17 cellular contexts compared by ENCODE assay signal in the genomic region with DNA sequence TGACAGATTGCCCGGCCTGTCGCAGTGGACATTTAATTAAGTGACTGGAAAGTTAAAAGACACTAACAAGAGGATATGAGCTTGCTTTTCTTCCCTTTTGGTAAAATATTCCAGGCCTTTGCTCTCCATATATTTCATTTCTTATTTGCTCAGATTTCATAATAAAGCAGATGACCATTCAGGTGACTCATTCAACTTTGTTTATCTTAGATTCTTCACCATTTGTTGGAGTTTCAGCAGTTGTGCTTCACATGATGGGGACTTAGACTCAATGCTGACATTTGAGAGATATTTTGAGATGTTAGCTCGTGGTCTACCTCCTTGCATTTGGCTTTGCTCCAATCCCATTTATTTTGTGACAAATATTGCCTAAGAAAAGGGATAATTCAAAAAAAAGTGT.
DNase-seq lines count a peak whose midpoint lies in the region; ATAC-seq and TF ChIP-seq lines count a peak whose summit lies in the region.
"Had no signal": no experiment of that assay in that cellular context is flagged by ENCODE, and none has a peak within 500 bp of the region (broad histone marks: within the 10 kb centered on the region; RNA-seq: fewer than 3 reads in every experiment).

No MANE protein-coding gene starts in this region.

- H3K4me2 ChIP-seq in mesendoderm (ENCODE audit: low read length), result no peak overlapping the region

- no peaks in the 10 kb centered on the region for H3K79me2 ChIP-seq in mesendoderm (ENCODE audit: control insufficient read depth, insufficient read depth, low read length)

- no peak overlapping the region for H2BK15ac ChIP-seq in mesendoderm (replicated peaks; ENCODE audit: low read depth)

- H2BK5ac ChIP-seq in mesendoderm (ENCODE audit: low read length), result no peak overlapping the region

- TF ChIP-seq CTCF in fibroblast of mammary gland (conservative IDR thresholded peaks at IDR 0.05; ENCODE audit: control insufficient read depth, insufficient read depth, low read depth, low read length) (no peak), GM13976 (IDR thresholded peaks at IDR 0.05; ENCODE audit: borderline replicate concordance, control extremely low read depth, extremely low read depth, insufficient read depth, missing control alignments) (no peak)

- no peaks in the 10 kb centered on the region for H3K27me3 ChIP-seq in mesendoderm (ENCODE audit: insufficient read depth, low read length, poor library complexity)

- in situ Hi-C loops in GM13976 (cut with MboI; ENCODE audit: low sequenced_read_pairs, unreplicated experiment), result no loop called here

- DNase-seq in ELR (ENCODE audit: low read depth), result peak; percentile 90
- DNase-seq in fibroblast of mammary gland (ENCODE audit: low read depth), result peak; percentile 95
- DNase-seq in renal cortical epithelial cell (ENCODE audit: low read depth), result peak; percentile 81
- no peak for DNase-seq in mesendoderm
- DNase-seq in GM13976 (ENCODE audit: low spot score), result no peak
- DNase-seq: activated CD4-positive, alpha-beta T cell treated with anti-CD3 and anti-CD28 coated beads, Interleukin-2, amount 10 ng/mL, durations not matched to agents 7 days and 5 days; CD4-positive, alpha-beta T cell; GDM1; islet precursor cell; NCI-H1417 treated with DMSO at 0.1 percent for 48 hours; NCI-H524 treated with DMSO at 0.1 percent for 48 hours; right cardiac atrium; RPMI8226 had no signal

- H2AK5ac ChIP-seq in mesendoderm (ENCODE audit: low read length), result no peak overlapping the region

- no peak overlapping the region for H2BK120ac ChIP-seq in mesendoderm (ENCODE audit: low read depth, low read length)

- no peaks in the 10 kb centered on the region for H3K4me1 ChIP-seq in mesendoderm (ENCODE audit: control insufficient read depth, low read depth, low read length)

- H3K23ac ChIP-seq in mesendoderm (ENCODE audit: low read length), result no peak overlapping the region

- H3K18ac ChIP-seq in mesendoderm (ENCODE audit: low read length), result no peak overlapping the region

- no peak overlapping the region for H3K4ac ChIP-seq in mesendoderm (ENCODE audit: low read depth, low read length)

- WGBS in mesendoderm (ENCODE audit: extremely low coverage, insufficient coverage, low lambda C conversion rate), result no CpG with 5 or more reads among the region's 3 CpGs

- H3K36me3 ChIP-seq in mesendoderm (ENCODE audit: control insufficient read depth, insufficient read depth, low read length), result no peaks in the 10 kb centered on the region

- H4K8ac ChIP-seq in mesendoderm (ENCODE audit: low read depth, low read length), result no peak overlapping the region

- no peak overlapping the region for H3K9ac ChIP-seq in mesendoderm (ENCODE audit: low read length)

- no peak overlapping the region for H3K27ac ChIP-seq in mesendoderm (ENCODE audit: low read depth, low read length)

- H4K5ac ChIP-seq in mesendoderm (ENCODE audit: low read length), result no peak overlapping the region

- no peak overlapping the region for H3K56ac ChIP-seq in mesendoderm (ENCODE audit: low read length)

- H3K79me1 ChIP-seq in mesendoderm (ENCODE audit: low read length), result no peaks in the 10 kb centered on the region

- ATAC-seq in SK-N-SH treated with all-trans-retinoic acid at 6 μM for 48 hours (peak; percentile 50; the same call in 2 of the 3 replicates), GM19351 (IDR thresholded peaks at IDR 0.05; ENCODE audit: unreplicated experiment) (no peak), GM18498 (IDR thresholded peaks at IDR 0.05; ENCODE audit: unreplicated experiment) (no peak)
- ATAC-seq: esophagus mucosa, right cardiac atrium had no signal

- H3K4me3 ChIP-seq in fibroblast of mammary gland (ENCODE audit: control insufficient read depth, low read depth, low read length) (no peak overlapping the region), mesendoderm (ENCODE audit: low read length) (no peak overlapping the region)

TF ChIP-seq in SK-N-SH treated with all-trans-retinoic acid at 6 μM for 48 hours, 23 proteins besides CTCF, POLR2A, EP300 and RAD21:
- TF ChIP-seq, protein P1, sequence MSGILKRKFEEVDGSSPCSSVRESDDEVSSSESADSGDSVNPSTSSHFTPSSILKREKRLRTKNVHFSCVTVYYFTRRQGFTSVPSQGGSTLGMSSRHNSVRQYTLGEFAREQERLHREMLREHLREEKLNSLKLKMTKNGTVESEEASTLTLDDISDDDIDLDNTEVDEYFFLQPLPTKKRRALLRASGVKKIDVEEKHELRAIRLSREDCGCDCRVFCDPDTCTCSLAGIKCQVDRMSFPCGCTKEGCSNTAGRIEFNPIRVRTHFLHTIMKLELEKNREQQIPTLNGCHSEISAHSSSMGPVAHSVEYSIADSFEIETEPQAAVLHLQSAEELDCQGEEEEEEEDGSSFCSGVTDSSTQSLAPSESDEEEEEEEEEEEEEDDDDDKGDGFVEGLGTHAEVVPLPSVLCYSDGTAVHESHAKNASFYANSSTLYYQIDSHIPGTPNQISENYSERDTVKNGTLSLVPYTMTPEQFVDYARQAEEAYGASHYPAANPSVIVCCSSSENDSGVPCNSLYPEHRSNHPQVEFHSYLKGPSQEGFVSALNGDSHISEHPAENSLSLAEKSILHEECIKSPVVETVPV (CRISPR knock-in tag; IDR thresholded peaks at IDR 0.05), result no peak
- TF ChIP-seq ZNF70 (CRISPR knock-in tag; IDR thresholded peaks at IDR 0.05) (no peak), TCF4 (CRISPR knock-in tag; IDR thresholded peaks at IDR 0.05; ENCODE audit: borderline replicate concordance) (no peak), BACH2 (CRISPR knock-in tag; IDR thresholded peaks at IDR 0.05; ENCODE audit: borderline replicate concordance) (no peak), ARNTL (CRISPR knock-in tag; IDR thresholded peaks at IDR 0.05; ENCODE audit: borderline replicate concordance, low read depth) (no peak), GLIS3 (CRISPR knock-in tag; IDR thresholded peaks at IDR 0.05) (no peak), RARB (CRISPR knock-in tag; IDR thresholded peaks at IDR 0.05) (no peak), ESRRG (CRISPR knock-in tag; IDR thresholded peaks at IDR 0.05) (no peak), ZNF565 (CRISPR knock-in tag; conservative IDR thresholded peaks at IDR 0.05; ENCODE audit: low read depth) (no peak), CSDC2 (CRISPR knock-in tag; IDR thresholded peaks at IDR 0.05) (no peak), SNAI2 (CRISPR knock-in tag; IDR thresholded peaks at IDR 0.05) (no peak)
- TF ChIP-seq, protein P2, sequence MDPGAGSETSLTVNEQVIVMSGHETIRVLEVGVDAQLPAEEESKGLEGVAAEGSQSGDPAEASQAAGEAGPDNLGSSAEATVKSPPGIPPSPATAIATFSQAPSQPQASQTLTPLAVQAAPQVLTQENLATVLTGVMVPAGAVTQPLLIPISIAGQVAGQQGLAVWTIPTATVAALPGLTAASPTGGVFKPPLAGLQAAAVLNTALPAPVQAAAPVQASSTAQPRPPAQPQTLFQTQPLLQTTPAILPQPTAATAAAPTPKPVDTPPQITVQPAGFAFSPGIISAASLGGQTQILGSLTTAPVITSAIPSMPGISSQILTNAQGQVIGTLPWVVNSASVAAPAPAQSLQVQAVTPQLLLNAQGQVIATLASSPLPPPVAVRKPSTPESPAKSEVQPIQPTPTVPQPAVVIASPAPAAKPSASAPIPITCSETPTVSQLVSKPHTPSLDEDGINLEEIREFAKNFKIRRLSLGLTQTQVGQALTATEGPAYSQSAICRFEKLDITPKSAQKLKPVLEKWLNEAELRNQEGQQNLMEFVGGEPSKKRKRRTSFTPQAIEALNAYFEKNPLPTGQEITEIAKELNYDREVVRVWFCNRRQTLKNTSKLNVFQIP (CRISPR knock-in tag; IDR thresholded peaks at IDR 0.05; ENCODE audit: borderline replicate concordance, low read depth), result no peak
- TF ChIP-seq, protein P3, sequence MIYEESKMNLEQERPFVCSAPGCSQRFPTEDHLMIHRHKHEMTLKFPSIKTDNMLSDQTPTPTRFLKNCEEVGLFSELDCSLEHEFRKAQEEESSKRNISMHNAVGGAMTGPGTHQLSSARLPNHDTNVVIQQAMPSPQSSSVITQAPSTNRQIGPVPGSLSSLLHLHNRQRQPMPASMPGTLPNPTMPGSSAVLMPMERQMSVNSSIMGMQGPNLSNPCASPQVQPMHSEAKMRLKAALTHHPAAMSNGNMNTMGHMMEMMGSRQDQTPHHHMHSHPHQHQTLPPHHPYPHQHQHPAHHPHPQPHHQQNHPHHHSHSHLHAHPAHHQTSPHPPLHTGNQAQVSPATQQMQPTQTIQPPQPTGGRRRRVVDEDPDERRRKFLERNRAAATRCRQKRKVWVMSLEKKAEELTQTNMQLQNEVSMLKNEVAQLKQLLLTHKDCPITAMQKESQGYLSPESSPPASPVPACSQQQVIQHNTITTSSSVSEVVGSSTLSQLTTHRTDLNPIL (CRISPR knock-in tag; IDR thresholded peaks at IDR 0.05; ENCODE audit: low read depth), result no peak
- TF ChIP-seq, protein P4, sequence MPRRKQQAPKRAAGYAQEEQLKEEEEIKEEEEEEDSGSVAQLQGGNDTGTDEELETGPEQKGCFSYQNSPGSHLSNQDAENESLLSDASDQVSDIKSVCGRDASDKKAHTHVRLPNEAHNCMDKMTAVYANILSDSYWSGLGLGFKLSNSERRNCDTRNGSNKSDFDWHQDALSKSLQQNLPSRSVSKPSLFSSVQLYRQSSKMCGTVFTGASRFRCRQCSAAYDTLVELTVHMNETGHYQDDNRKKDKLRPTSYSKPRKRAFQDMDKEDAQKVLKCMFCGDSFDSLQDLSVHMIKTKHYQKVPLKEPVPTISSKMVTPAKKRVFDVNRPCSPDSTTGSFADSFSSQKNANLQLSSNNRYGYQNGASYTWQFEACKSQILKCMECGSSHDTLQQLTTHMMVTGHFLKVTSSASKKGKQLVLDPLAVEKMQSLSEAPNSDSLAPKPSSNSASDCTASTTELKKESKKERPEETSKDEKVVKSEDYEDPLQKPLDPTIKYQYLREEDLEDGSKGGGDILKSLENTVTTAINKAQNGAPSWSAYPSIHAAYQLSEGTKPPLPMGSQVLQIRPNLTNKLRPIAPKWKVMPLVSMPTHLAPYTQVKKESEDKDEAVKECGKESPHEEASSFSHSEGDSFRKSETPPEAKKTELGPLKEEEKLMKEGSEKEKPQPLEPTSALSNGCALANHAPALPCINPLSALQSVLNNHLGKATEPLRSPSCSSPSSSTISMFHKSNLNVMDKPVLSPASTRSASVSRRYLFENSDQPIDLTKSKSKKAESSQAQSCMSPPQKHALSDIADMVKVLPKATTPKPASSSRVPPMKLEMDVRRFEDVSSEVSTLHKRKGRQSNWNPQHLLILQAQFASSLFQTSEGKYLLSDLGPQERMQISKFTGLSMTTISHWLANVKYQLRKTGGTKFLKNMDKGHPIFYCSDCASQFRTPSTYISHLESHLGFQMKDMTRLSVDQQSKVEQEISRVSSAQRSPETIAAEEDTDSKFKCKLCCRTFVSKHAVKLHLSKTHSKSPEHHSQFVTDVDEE (CRISPR knock-in tag; IDR thresholded peaks at IDR 0.05), result no peak

Comparison
In these comparisons a context has a peak if more than half of its experiments do, and no peak if none do; other contexts are left out.
1. DNase-seq: peak in ELR (single experiment), fibroblast of mammary gland (single experiment) and renal cortical epithelial cell (single experiment); none in mesendoderm (single experiment) and GM13976 (single experiment).